ENCODE assay signal across 21 cellular contexts in the genomic region with DNA sequence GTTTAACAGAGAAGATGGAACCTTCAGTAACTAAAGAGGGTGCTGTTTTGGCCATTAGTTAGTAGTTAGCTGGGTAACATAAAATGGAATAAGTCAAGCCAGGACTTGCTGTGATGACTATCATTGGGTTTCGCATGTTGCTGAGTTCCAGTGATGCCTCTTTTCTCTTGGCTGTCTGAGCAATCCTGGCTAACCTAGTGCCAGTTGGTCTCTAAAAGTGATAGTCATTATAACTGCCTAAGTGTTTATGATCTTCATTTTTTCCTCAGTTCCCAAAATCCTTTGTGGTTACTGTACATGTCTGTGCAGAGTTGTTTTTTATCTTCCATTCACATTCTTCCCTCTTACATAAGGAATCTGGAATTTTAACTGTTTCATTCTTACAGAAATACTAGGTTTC. TPM values are rescaled to one million over a fixed set of nuclear protein-coding genes. Genes with fewer than 3 reads are reported as not detected.
A peak's percentile ranks its signal among the peaks of the same experiment; 100 is the strongest.
DNase-seq lines count a peak whose midpoint lies in the region; ATAC-seq and TF ChIP-seq lines count a peak whose summit lies in the region.
"Had no signal": no experiment of that assay in that cellular context is flagged by ENCODE, and none has a peak within 500 bp of the region (broad histone marks: within the 10 kb centered on the region; RNA-seq: fewer than 3 reads in every experiment).

No MANE protein-coding gene starts in this region.

- H3K9ac ChIP-seq in SK-N-SH (no peak overlapping the region), HUES6 (ENCODE audit: low read length) (no peak overlapping the region)
- H3K9ac ChIP-seq: neural progenitor cell had no signal

- H3K27me3 Mint-ChIP-seq in mesothelial cell of epicardium (ENCODE audit: low read depth): no peaks in the 10 kb centered on the region

- CTCF ChIA-PET in SK-N-SH (lab: Yijun Ruan, JAX): interaction anchor here (0.7 to 2.0 kb wide), 8 partner anchors 9 to 1663 kb away, joined by 3 to 6 read pairs (median 4); no protein-coding TSS in a partner anchor

- no peak; the same call in 2 of the 3 replicates for ATAC-seq in SK-N-SH treated with all-trans-retinoic acid at 6 μM for 48 hours
- ATAC-seq: left lobe of liver, mucosa of descending colon, Panc1 had no signal

- peaks cover 9% of the 10 kb centered on the region for H3F3A ChIP-seq in SK-N-SH (replicated peaks; ENCODE audit: insufficient read depth)

- H3K36me3 Mint-ChIP-seq in mesothelial cell of epicardium: peaks cover 51% of the 10 kb centered on the region

- H3K27me3 ChIP-seq in SK-N-SH (ENCODE audit: insufficient read depth): no peaks in the 10 kb centered on the region
- H3K27me3 ChIP-seq in HUES6 (ENCODE audit: control insufficient read depth, insufficient read depth, low read length): no peaks in the 10 kb centered on the region
- H3K27me3 ChIP-seq: colonic mucosa, neural progenitor cell had no signal

- TF ChIP-seq CTCF in SK-N-SH (IDR thresholded peaks at IDR 0.05) (no peak), mesothelial cell of epicardium (IDR thresholded peaks at IDR 0.05; ENCODE audit: unreplicated experiment) (no peak)

- H3K27ac ChIP-seq in SK-N-SH (ENCODE audit: low read depth in 2 of 2, low read length in 1 of 2) (peak overlapping the region; percentile 3 to 8; a peak in 1 of 4 replicates), HUES6 (ENCODE audit: low read depth, low read length) (peak overlapping the region; percentile 5; the same call in 1 of the 2 replicates)
- H3K27ac ChIP-seq: 22Rv1, colonic mucosa, neural progenitor cell had no signal

- no peaks in the 10 kb centered on the region for H4K20me1 ChIP-seq in SK-N-SH (ENCODE audit: insufficient read depth)

- H3K4me1 Mint-ChIP-seq in mesothelial cell of epicardium: peaks cover 6% of the 10 kb centered on the region
- H3K4me1 Mint-ChIP-seq: CD14-positive monocyte, neural progenitor cell had no signal

- no peaks in the 10 kb centered on the region for H3K4me1 ChIP-seq in SK-N-SH (ENCODE audit: control insufficient read depth in 1 of 2, insufficient read depth in 2 of 2, low read depth in 1 of 2, low read length in 1 of 2)
- H3K4me1 ChIP-seq in HUES6 (ENCODE audit: control insufficient read depth, insufficient read depth, low read length): no peaks in the 10 kb centered on the region
- H3K4me1 ChIP-seq: colonic mucosa, neural progenitor cell had no signal

- H3K9me3 ChIP-seq in SK-N-SH (no peaks in the 10 kb centered on the region), HUES6 (ENCODE audit: control insufficient read depth, insufficient read depth, low read depth, low read length) (no peaks in the 10 kb centered on the region)
- H3K9me3 ChIP-seq: colonic mucosa, mucosa of descending colon had no signal

- H3K79me2 ChIP-seq in SK-N-SH (ENCODE audit: insufficient read depth): peaks cover 34% of the 10 kb centered on the region; the same call in 1 of the 2 replicates

- H3K4me3 Mint-ChIP-seq in mesothelial cell of epicardium: no peak overlapping the region
- H3K4me3 Mint-ChIP-seq: CD14-positive monocyte, neural progenitor cell had no signal

- H3K36me3 ChIP-seq in SK-N-SH (replicated peaks in 1 of 2; ENCODE audit: control insufficient read depth in 1 of 2, insufficient read depth in 2 of 2, low read length in 1 of 2) (peaks cover 90 to 92% of the 10 kb centered on the region in 2 experiments), HUES6 (ENCODE audit: control insufficient read depth, insufficient read depth, low read length) (peaks cover 100% of the 10 kb centered on the region)

- TF ChIP-seq RAD21 in SK-N-SH (IDR thresholded peaks at IDR 0.05; ENCODE audit: low read length): no peak

- no peak for TF ChIP-seq EP300 in SK-N-SH (IDR thresholded peaks at IDR 0.05; ENCODE audit: borderline replicate concordance in 1 of 2, low read depth in 1 of 2, low read length in 1 of 2)

- H2AFZ ChIP-seq in SK-N-SH (ENCODE audit: low read depth): no peak overlapping the region
- H2AFZ ChIP-seq: neural progenitor cell had no signal

- POLR2A ChIA-PET in SK-N-SH (lab: Yijun Ruan, JAX): interaction anchor here (0.5 kb wide), 1 partner anchor 22 kb away, joined by 3 read pairs; no protein-coding TSS in a partner anchor

- WGBS in SK-N-SH (ENCODE audit: low lambda C conversion rate): 95% methylated on average over 1 of the region's 1 CpG

- no peak overlapping the region for H3K4me2 ChIP-seq in SK-N-SH
- H3K4me2 ChIP-seq: neural progenitor cell had no signal

- H3K9me2 ChIP-seq in SK-N-SH: no peaks in the 10 kb centered on the region

- peak overlapping the region; percentile 69 for H3K27ac Mint-ChIP-seq in mesothelial cell of epicardium
- H3K27ac Mint-ChIP-seq: neural progenitor cell had no signal

- DNase-seq in SK-N-SH: no peak
- DNase-seq in dedifferentiated amniotic fluid mesenchymal stem cell (ENCODE audit: extremely low spot score): peak; percentile 38
- DNase-seq in mesothelial cell of epicardium (ENCODE audit: low spot score in 2 of 2, unreplicated experiment in 2 of 2): no peak
- DNase-seq in SIG-M5 treated with dmso at 0.1 percent for 504 hours (lab: John Stamatoyannopoulos, UW; ENCODE audit: unreplicated experiment): no peak
- no peak for DNase-seq in NCI-H128 (lab: John Stamatoyannopoulos, UW; ENCODE audit: unreplicated experiment)
- no peak for DNase-seq in COLO829 (ENCODE audit: low spot score)
- DNase-seq: activated CD8-positive, alpha-beta memory T cell treated with anti-CD3 and anti-CD28 coated beads, Interleukin-2, amount 50 U/mL, for 48 hours; colonic mucosa; DMS79; KBM-7; mucosa of descending colon; NCI-H1930; NCI-H345; stimulated activated CD4-positive, alpha-beta T cell treated with anti-CD3 and anti-CD28 coated beads, Interleukin-4, amount 100 ng/mL, for 24 hours had no signal

- H3K4me3 ChIP-seq in SK-N-SH (ENCODE audit: low read depth in 2 of 2, low read length in 1 of 2) (no peak overlapping the region), HUES6 (ENCODE audit: low read depth, low read length) (no peak overlapping the region)
- H3K4me3 ChIP-seq: colonic mucosa, mucosa of descending colon, neural progenitor cell had no signal

- H3K9me3 Mint-ChIP-seq in mesothelial cell of epicardium: no peaks in the 10 kb centered on the region
- H3K9me3 Mint-ChIP-seq: CD14-positive monocyte, neural progenitor cell had no signal

TF ChIP-seq in SK-N-SH, 30 proteins besides CTCF, POLR2A, EP300 and RAD21:
- no peak for TF ChIP-seq TAF1 (IDR thresholded peaks at IDR 0.05; ENCODE audit: borderline replicate concordance, low read depth, low read length)

TF ChIP-seq in SK-N-SH treated with all-trans-retinoic acid at 6 μM for 48 hours, 23 proteins besides CTCF, POLR2A, EP300 and RAD21 (continues in another document):
- TF ChIP-seq, protein P1, sequence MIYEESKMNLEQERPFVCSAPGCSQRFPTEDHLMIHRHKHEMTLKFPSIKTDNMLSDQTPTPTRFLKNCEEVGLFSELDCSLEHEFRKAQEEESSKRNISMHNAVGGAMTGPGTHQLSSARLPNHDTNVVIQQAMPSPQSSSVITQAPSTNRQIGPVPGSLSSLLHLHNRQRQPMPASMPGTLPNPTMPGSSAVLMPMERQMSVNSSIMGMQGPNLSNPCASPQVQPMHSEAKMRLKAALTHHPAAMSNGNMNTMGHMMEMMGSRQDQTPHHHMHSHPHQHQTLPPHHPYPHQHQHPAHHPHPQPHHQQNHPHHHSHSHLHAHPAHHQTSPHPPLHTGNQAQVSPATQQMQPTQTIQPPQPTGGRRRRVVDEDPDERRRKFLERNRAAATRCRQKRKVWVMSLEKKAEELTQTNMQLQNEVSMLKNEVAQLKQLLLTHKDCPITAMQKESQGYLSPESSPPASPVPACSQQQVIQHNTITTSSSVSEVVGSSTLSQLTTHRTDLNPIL (CRISPR knock-in tag; IDR thresholded peaks at IDR 0.05; ENCODE audit: low read depth): no peak
- TF ChIP-seq ARNTL (CRISPR knock-in tag; IDR thresholded peaks at IDR 0.05; ENCODE audit: borderline replicate concordance, low read depth): no peak
- no peak for TF ChIP-seq TOX (CRISPR knock-in tag; IDR thresholded peaks at IDR 0.05; ENCODE audit: borderline replicate concordance)
- TF ChIP-seq RARB (CRISPR knock-in tag; IDR thresholded peaks at IDR 0.05): no peak
- no peak for TF ChIP-seq ZNF8 (CRISPR knock-in tag; IDR thresholded peaks at IDR 0.05)
- no peak for TF ChIP-seq PPARA (CRISPR knock-in tag; IDR thresholded peaks at IDR 0.05; ENCODE audit: borderline replicate concordance)
- TF ChIP-seq BACH2 (CRISPR knock-in tag; IDR thresholded peaks at IDR 0.05; ENCODE audit: borderline replicate concordance): no peak
- TF ChIP-seq, protein P2, sequence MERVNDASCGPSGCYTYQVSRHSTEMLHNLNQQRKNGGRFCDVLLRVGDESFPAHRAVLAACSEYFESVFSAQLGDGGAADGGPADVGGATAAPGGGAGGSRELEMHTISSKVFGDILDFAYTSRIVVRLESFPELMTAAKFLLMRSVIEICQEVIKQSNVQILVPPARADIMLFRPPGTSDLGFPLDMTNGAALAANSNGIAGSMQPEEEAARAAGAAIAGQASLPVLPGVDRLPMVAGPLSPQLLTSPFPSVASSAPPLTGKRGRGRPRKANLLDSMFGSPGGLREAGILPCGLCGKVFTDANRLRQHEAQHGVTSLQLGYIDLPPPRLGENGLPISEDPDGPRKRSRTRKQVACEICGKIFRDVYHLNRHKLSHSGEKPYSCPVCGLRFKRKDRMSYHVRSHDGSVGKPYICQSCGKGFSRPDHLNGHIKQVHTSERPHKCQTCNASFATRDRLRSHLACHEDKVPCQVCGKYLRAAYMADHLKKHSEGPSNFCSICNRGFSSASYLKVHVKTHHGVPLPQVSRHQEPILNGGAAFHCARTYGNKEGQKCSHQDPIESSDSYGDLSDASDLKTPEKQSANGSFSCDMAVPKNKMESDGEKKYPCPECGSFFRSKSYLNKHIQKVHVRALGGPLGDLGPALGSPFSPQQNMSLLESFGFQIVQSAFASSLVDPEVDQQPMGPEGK (CRISPR knock-in tag; IDR thresholded peaks at IDR 0.05; ENCODE audit: borderline replicate concordance): no peak
- TF ChIP-seq OSR1 (CRISPR knock-in tag; IDR thresholded peaks at IDR 0.05): no peak

RNA-seq across cellular contexts. Expression of a gene that starts 33.4 kb away (rescaled TPM):
- polyA plus RNA-seq in SK-N-SH (2012; rRNA removed): 35.1 and 48.5 TPM in 2 replicates
- polyA plus RNA-seq in SK-N-SH (2012; cell fraction: cytosol; rRNA removed): 50.9 and 56.2 TPM in 2 replicates
- 18.7 and 46.9 TPM in 2 replicates for polyA plus RNA-seq in SK-N-SH (2012; cell fraction: nucleus; rRNA removed)
- total RNA-seq in mesothelial cell of epicardium: 65.3 to 66.9 TPM (median 65.5 TPM) in 3 replicates

RNA-seq across cellular contexts. Expression of a gene that starts 53.2 kb away (rescaled TPM):
- polyA plus RNA-seq in SK-N-SH (2012; rRNA removed): 0.10 and 0.69 TPM in 2 replicates
- polyA plus RNA-seq in SK-N-SH (2012; cell fraction: cytosol; rRNA removed): 0.06 and 0.13 TPM in 2 replicates
- polyA plus RNA-seq in SK-N-SH (2012; cell fraction: nucleus; rRNA removed): 1.1 and 2.5 TPM in 2 replicates
- 0.16 to 0.40 TPM (median 0.38 TPM) in 3 replicates for total RNA-seq in mesothelial cell of epicardium

RNA-seq across cellular contexts. Expression of a gene that starts 57.8 kb away (rescaled TPM):
- 11.0 and 11.4 TPM in 2 replicates for polyA plus RNA-seq in SK-N-SH (2012; rRNA removed)
- polyA plus RNA-seq in SK-N-SH (2012; cell fraction: cytosol; rRNA removed): 13.7 and 16.6 TPM in 2 replicates
- polyA plus RNA-seq in SK-N-SH (2012; cell fraction: nucleus; rRNA removed): 11.6 and 13.2 TPM in 2 replicates
- 18.6 to 19.2 TPM (median 19.1 TPM) in 3 replicates for total RNA-seq in mesothelial cell of epicardium
